10 cellular contexts compared by ENCODE assay signal in the genomic region with DNA sequence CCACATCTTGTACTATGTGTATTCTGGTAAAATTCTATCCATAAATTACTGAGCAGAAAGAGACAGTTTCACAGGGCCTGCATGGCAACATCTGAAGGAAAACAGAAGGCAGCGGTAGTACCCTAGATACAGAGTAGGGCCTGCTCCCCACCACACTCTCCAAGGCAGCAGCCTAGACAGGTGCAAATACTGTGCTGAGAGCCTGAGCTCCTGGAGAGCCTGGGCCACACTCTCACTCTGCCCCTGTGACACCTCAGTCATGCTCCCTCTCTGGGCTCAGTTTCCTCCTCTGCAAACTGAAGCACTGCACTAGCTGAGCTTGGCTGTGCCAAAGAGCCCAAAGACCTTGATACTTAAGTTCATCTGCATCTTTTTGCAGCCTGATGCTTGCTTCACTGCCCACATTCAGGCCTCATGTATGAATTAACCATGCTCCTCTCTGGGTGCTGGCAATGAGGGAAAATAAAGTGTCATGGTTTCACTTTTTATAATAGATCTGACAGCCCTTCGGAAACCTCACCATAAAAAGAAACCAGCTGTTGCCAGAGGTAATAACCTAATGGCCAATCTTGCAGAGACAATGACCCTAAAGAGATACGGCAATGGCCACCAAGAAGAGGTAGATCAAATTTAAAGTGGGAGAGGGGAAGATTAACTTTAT.
DNase-seq lines count a peak whose midpoint lies in the region; ATAC-seq, FAIRE-seq and TF ChIP-seq lines count a peak whose summit lies in the region.
"Had no signal": no experiment of that assay in that cellular context is flagged by ENCODE, and none has a peak within 500 bp of the region (broad histone marks: within the 10 kb centered on the region; RNA-seq: fewer than 3 reads in every experiment).

No MANE protein-coding gene starts in this region.

- H3K9ac ChIP-seq in SK-N-MC (ENCODE audit: insufficient read length) = no peak overlapping the region

- no peak for TF ChIP-seq CTCF in left ventricle myocardium inferior (IDR thresholded peaks at IDR 0.05; ENCODE audit: borderline replicate concordance)

- 0 out of 2 replicates have a peak overlapping the region, but pooled peaks have one; percentile 1 for H3K4me3 ChIP-seq in SK-N-MC
- no peak overlapping the region for H3K4me3 ChIP-seq in left ventricle myocardium inferior

- peak; percentile 71 for ATAC-seq in GM19372 (IDR thresholded peaks at IDR 0.05; ENCODE audit: low read depth, unreplicated experiment)
- ATAC-seq in HG02973 (IDR thresholded peaks at IDR 0.05; ENCODE audit: unreplicated experiment) = peak; percentile 65

- H3K9me3 ChIP-seq in SK-N-MC (ENCODE audit: low read depth, low read length) (no peaks in the 10 kb centered on the region), left ventricle myocardium inferior (replicated peaks) (no peaks in the 10 kb centered on the region)
- H3K9me3 ChIP-seq: neutrophil had no signal

- intact Hi-C loops in left ventricle myocardium inferior (cut with micrococcal nuclease) = no loop called here

- no peaks in the 10 kb centered on the region for H3K36me3 ChIP-seq in SK-N-MC (ENCODE audit: insufficient read depth, low read length)
- H3K36me3 ChIP-seq in left ventricle myocardium inferior = no peaks in the 10 kb centered on the region
- H3K36me3 ChIP-seq: neutrophil had no signal

- no peaks in the 10 kb centered on the region for H3K27me3 ChIP-seq in left ventricle myocardium inferior (ENCODE audit: low read depth)
- H3K27me3 ChIP-seq: neutrophil had no signal

- H3K4me1 ChIP-seq in left ventricle myocardium inferior = peaks cover 57% of the 10 kb centered on the region

- DNase-seq in GM12892 (ENCODE audit: insufficient read length) = no peak
- no peak for DNase-seq in SK-N-MC (ENCODE audit: low read depth, low spot score)
- no peak for DNase-seq in iPS-NIHi7 (ENCODE audit: extremely low spot score)
- DNase-seq in middle frontal gyrus (ENCODE audit: extremely low spot score, low spot score) = no peak
- no peak for DNase-seq in left ventricle myocardium inferior
- DNase-seq in stimulated activated naive CD4-positive, alpha-beta T cell treated with Interleukin-2 at 50 U/mL for 16 hours (lab: John Stamatoyannopoulos, UW) = no peak
- DNase-seq: NCI-H524 treated with DMSO at 0.1 percent for 48 hours had no signal

- TF ChIP-seq POLR2A in GM12892 (IDR thresholded peaks at IDR 0.05; ENCODE audit: low read depth, low read length) = no peak

- H3K27ac ChIP-seq in SK-N-MC (peak overlapping the region; percentile 5), left ventricle myocardium inferior (replicated peaks) (no peak overlapping the region)
- H3K27ac ChIP-seq: neutrophil had no signal

- peak; percentile 93 for FAIRE-seq in GM12892 (lab: Jason Lieb, UNC)
